In genomic region chr1:162150112-162150511, GRCh38 we compare ENCODE assay signal across 7 cellular contexts.
"Had no signal": no experiment of that assay in that cellular context is flagged by ENCODE, and none has a peak within 500 bp of the region (broad histone marks: within the 10 kb centered on the region; RNA-seq: fewer than 3 reads in every experiment).

No MANE protein-coding gene starts in this region.

- FAIRE-seq: HepG2, HTR-8/SVneo had no signal

- DNase-seq: IMR-90, KBM-7, KG1 had no signal

- H3K27ac ChIP-seq: HL-60, KMS-11 had no signal

- H3K9ac ChIP-seq: KMS-11 had no signal

- ATAC-seq: HepG2 had no signal
